Comparison of ENCODE assay signal across 1 cellular context in genomic region chr14:54776361-54777001, GRCh38.
TF ChIP-seq lines count a peak whose summit lies in the region.

No MANE protein-coding gene starts in this region.

TF ChIP-seq in SK-N-SH, 30 proteins besides CTCF, POLR2A, EP300 and RAD21 (continued from another document):
- TF ChIP-seq REST (IDR thresholded peaks at IDR 0.05; ENCODE audit: low read depth, low read length) = no peak
- peak; percentile 50; the same call in 1 of the 2 replicates for TF ChIP-seq YY1 (IDR thresholded peaks at IDR 0.05; ENCODE audit: low read depth)
- TF ChIP-seq ZBTB33 (IDR thresholded peaks at IDR 0.05; ENCODE audit: borderline replicate concordance, low read depth) = peak; percentile 59; the same call in 1 of the 2 replicates
- no peak for TF ChIP-seq SIN3A (IDR thresholded peaks at IDR 0.05; ENCODE audit: borderline replicate concordance, low read depth, low read length)
- peak; percentile 74; the same call in 1 of the 2 replicates for TF ChIP-seq FOSL2 (IDR thresholded peaks at IDR 0.05; ENCODE audit: borderline replicate concordance, low read depth)
- no peak for TF ChIP-seq FOXJ3 (CRISPR knock-in tag; IDR thresholded peaks at IDR 0.05)
- TF ChIP-seq TCF12 (IDR thresholded peaks at IDR 0.05) = peak; percentile 92
- TF ChIP-seq RXRA (IDR thresholded peaks at IDR 0.05; ENCODE audit: borderline replicate concordance, low read depth) = peak; percentile 60; the same call in 1 of the 2 replicates
- TF ChIP-seq MEF2A (IDR thresholded peaks at IDR 0.05; ENCODE audit: borderline replicate concordance, low read depth) = peak; percentile 87
- TF ChIP-seq PBX3 (IDR thresholded peaks at IDR 0.05) = peak; percentile 76
- TF ChIP-seq POLR2AphosphoS5 (IDR thresholded peaks at IDR 0.05; ENCODE audit: low read depth, low read length) = peak; percentile 65
- TF ChIP-seq MXI1 (IDR thresholded peaks at IDR 0.05; ENCODE audit: low read depth, low read length) = no peak
- no peak for TF ChIP-seq CHD2 (IDR thresholded peaks at IDR 0.05; ENCODE audit: low read length, partially characterized antibody)
- TF ChIP-seq RCOR1 (IDR thresholded peaks at IDR 0.05; ENCODE audit: low read length) = no peak
- TF ChIP-seq FOXM1 (IDR thresholded peaks at IDR 0.05; ENCODE audit: low read depth) = no peak
- peak; percentile 89 for TF ChIP-seq JUND (IDR thresholded peaks at IDR 0.05)
TF ChIP-seq in SK-N-SH: peak in this region for 12.
